Comparison of ENCODE assay signal across 8 cellular contexts in the genomic region with DNA sequence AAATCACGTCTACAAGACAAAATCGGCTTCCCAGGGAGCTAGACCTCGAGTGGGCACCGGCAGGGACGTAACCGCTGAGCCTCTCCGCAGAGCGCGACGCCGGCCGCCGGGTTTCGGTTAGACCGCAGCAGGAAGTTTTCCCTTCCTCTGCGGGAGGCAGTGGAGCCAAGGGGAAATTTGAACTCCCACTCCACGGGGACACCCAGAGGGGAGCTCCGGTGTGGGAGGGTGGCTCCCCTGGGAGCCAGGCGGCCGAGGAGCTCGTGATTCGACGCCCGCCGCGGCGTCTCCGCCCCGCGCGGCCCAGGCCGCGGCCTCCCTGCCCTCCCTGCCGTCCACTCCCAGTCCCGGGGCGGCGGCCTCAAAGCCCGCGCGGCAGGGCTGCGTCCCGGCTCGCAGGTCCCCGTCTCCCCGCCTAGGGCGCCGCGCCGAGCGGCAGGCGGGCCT. TPM values are rescaled to one million over a fixed set of nuclear protein-coding genes. Genes with fewer than 3 reads are reported as not detected.
A peak's percentile ranks its signal among the peaks of the same experiment; 100 is the strongest.
DNase-seq lines count a peak whose midpoint lies in the region; ATAC-seq and TF ChIP-seq lines count a peak whose summit lies in the region.

No MANE protein-coding gene starts in this region.

- in situ Hi-C loops in HAP-1 (cut with MboI; ENCODE audit: low sequenced_read_pairs) = no loop called here

- DNase-seq in SIG-M5 treated with dmso at 0.1 percent for 504 hours (lab: John Stamatoyannopoulos, UW; ENCODE audit: unreplicated experiment) (peak; percentile 40), SIG-M5 (lab: John Stamatoyannopoulos, UW) (no peak), HAP-1 (ENCODE audit: low spot score in 2 of 2) (peak in 1 of 2 experiments; percentile 38), naive B cell (no peak), tibial nerve (ENCODE audit: low spot score in 2 of 2) (peak in 1 of 2 donors; percentile 31)
- peak; percentile 48 for DNase-seq in activated CD4-positive, alpha-beta memory T cell treated with anti-CD3 and anti-CD28 coated beads, Interleukin-2, amount 10 ng/mL, durations not matched to agents 7 days and 5 days

- H3K4me3 ChIP-seq in HAP-1 = peak overlapping the region; percentile 57
- H3K4me3 ChIP-seq in Loucy (ENCODE audit: low read length, poor library complexity, severe bottlenecking) = peak overlapping the region; percentile 98
- peak overlapping the region; percentile 65 to 94 for H3K4me3 ChIP-seq in esophagus (ENCODE audit: low read depth in 1 of 2, low read length in 2 of 2)
- H3K4me3 ChIP-seq in tibial nerve = peak overlapping the region; percentile 76 to 86 (median 82)

- H3K9ac ChIP-seq in Loucy (ENCODE audit: low read depth, low read length, poor library complexity, severe bottlenecking) = peak overlapping the region; percentile 96

- POLR2A ChIA-PET in activated CD4-positive, alpha-beta memory T cell treated with anti-CD3 and anti-CD28 coated beads, Interleukin-2, amount 10 ng/mL, durations not matched to agents 7 days and 5 days (lab: Charles Lee) = interaction anchor here (0.6 to 7.2 kb wide), 16 partner anchors 9 to 1171 kb away, joined by 3 to 93 read pairs (median 5); partner anchors contain the start of genes HBP1 and NAMPT

- TF ChIP-seq EP300 in tibial nerve (IDR thresholded peaks at IDR 0.05) = peak in 1 of 2 donors; percentile 43

- no peak overlapping the region for H2AFZ ChIP-seq in Loucy (ENCODE audit: low read length)

- peaks cover 46% of the 10 kb centered on the region for H4K20me1 ChIP-seq in Loucy (ENCODE audit: insufficient read depth, low read length, poor library complexity, severe bottlenecking)

- peak overlapping the region; percentile 94 for H3K4me2 ChIP-seq in Loucy (ENCODE audit: low read depth, low read length, poor library complexity, severe bottlenecking)

- H3K9me3 ChIP-seq in HAP-1 (no peaks in the 10 kb centered on the region), Loucy (ENCODE audit: insufficient read depth, low read depth, low read length) (no peaks in the 10 kb centered on the region), esophagus (ENCODE audit: control insufficient read depth in 2 of 2, insufficient read depth in 1 of 2, low read depth in 1 of 2, low read length in 1 of 2) (no peaks in the 10 kb centered on the region), tibial nerve (no peaks in the 10 kb centered on the region)

- peak overlapping the region; percentile 85 for H3K27ac Mint-ChIP-seq in activated CD4-positive, alpha-beta memory T cell treated with anti-CD3 and anti-CD28 coated beads, Interleukin-2, amount 10 ng/mL, durations not matched to agents 7 days and 5 days
- H3K27ac Mint-ChIP-seq in naive B cell = peak overlapping the region; percentile 85 to 98 (median 96)

- peaks cover 69% of the 10 kb centered on the region for H3K79me2 ChIP-seq in Loucy (ENCODE audit: insufficient read depth, low read length)

- no peaks in the 10 kb centered on the region for H3K9me2 ChIP-seq in Loucy (replicated peaks; ENCODE audit: low read depth, low read length)

- H3K27me3 ChIP-seq in HAP-1 (ENCODE audit: low read depth) = no peaks in the 10 kb centered on the region
- H3K27me3 ChIP-seq in Loucy (ENCODE audit: insufficient read depth, low read length, poor library complexity, severe bottlenecking) = peaks cover 6% of the 10 kb centered on the region
- no peaks in the 10 kb centered on the region for H3K27me3 ChIP-seq in esophagus (ENCODE audit: control insufficient read depth in 1 of 2, insufficient read depth in 2 of 2, low read length in 2 of 2)
- no peaks in the 10 kb centered on the region for H3K27me3 ChIP-seq in tibial nerve

- H3K27ac ChIP-seq in esophagus (ENCODE audit: low read depth in 2 of 2, low read length in 1 of 2) (peak overlapping the region; percentile 98 to 100), tibial nerve (peak overlapping the region; percentile 94 to 100 (median 98))

- TF ChIP-seq POLR2A in tibial nerve (IDR thresholded peaks at IDR 0.05) = no peak

- peak overlapping the region; percentile 82 for H3K4me3 Mint-ChIP-seq in activated CD4-positive, alpha-beta memory T cell treated with anti-CD3 and anti-CD28 coated beads, Interleukin-2, amount 10 ng/mL, durations not matched to agents 7 days and 5 days
- H3K4me3 Mint-ChIP-seq in naive B cell = peak overlapping the region; percentile 79 to 98 (median 94)

- no peaks in the 10 kb centered on the region for H3K36me3 ChIP-seq in HAP-1 (replicated peaks)
- no peaks in the 10 kb centered on the region for H3K36me3 ChIP-seq in Loucy (ENCODE audit: insufficient read depth, low read length)
- no peaks in the 10 kb centered on the region for H3K36me3 ChIP-seq in esophagus (ENCODE audit: control insufficient read depth in 2 of 2, insufficient read depth in 2 of 2, low read length in 1 of 2)
- no peaks in the 10 kb centered on the region for H3K36me3 ChIP-seq in tibial nerve

- CTCF ChIA-PET in activated CD4-positive, alpha-beta memory T cell treated with anti-CD3 and anti-CD28 coated beads, Interleukin-2, amount 10 ng/mL, durations not matched to agents 7 days and 5 days (lab: Charles Lee) = interaction anchor here (0.8 to 4.0 kb wide), 6 partner anchors 8 to 1154 kb away, joined by 3 to 14 read pairs (median 4); no protein-coding TSS in a partner anchor

- 1% methylated on average over 37 to 51 of the region's 51 CpGs for WGBS in esophagus, 2 donors
- WGBS in tibial nerve, 2 donors = 1% methylated on average over 22 to 25 of the region's 51 CpGs

- no peaks in the 10 kb centered on the region for H3K9me3 Mint-ChIP-seq in activated CD4-positive, alpha-beta memory T cell treated with anti-CD3 and anti-CD28 coated beads, Interleukin-2, amount 10 ng/mL, durations not matched to agents 7 days and 5 days
- no peaks in the 10 kb centered on the region for H3K9me3 Mint-ChIP-seq in naive B cell

- peaks cover 45% of the 10 kb centered on the region for H3K4me1 Mint-ChIP-seq in activated CD4-positive, alpha-beta memory T cell treated with anti-CD3 and anti-CD28 coated beads, Interleukin-2, amount 10 ng/mL, durations not matched to agents 7 days and 5 days
- peaks cover 51 to 73% (median 68%) of the 10 kb centered on the region in 3 donors for H3K4me1 Mint-ChIP-seq in naive B cell

- peaks cover 13% of the 10 kb centered on the region for H3K36me3 Mint-ChIP-seq in activated CD4-positive, alpha-beta memory T cell treated with anti-CD3 and anti-CD28 coated beads, Interleukin-2, amount 10 ng/mL, durations not matched to agents 7 days and 5 days (ENCODE audit: low read depth)
- H3K36me3 Mint-ChIP-seq in naive B cell = no peaks in the 10 kb centered on the region

- H3F3A ChIP-seq in Loucy (ENCODE audit: low read depth) = no peaks in the 10 kb centered on the region

- ATAC-seq in naive B cell (ENCODE audit: low read depth in 2 of 2) = peak; percentile 22 to 24

- H3K27me3 Mint-ChIP-seq in activated CD4-positive, alpha-beta memory T cell treated with anti-CD3 and anti-CD28 coated beads, Interleukin-2, amount 10 ng/mL, durations not matched to agents 7 days and 5 days = peaks cover 14% of the 10 kb centered on the region
- no peaks in the 10 kb centered on the region for H3K27me3 Mint-ChIP-seq in naive B cell

- H3K4me1 ChIP-seq in HAP-1 = peaks cover 22% of the 10 kb centered on the region
- peaks cover 64% of the 10 kb centered on the region for H3K4me1 ChIP-seq in Loucy (ENCODE audit: insufficient read depth, low read length, poor library complexity, severe bottlenecking)
- no peaks in the 10 kb centered on the region for H3K4me1 ChIP-seq in esophagus (ENCODE audit: control insufficient read depth in 2 of 2, insufficient read depth in 2 of 2, low read length in 1 of 2)
- H3K4me1 ChIP-seq in tibial nerve = peaks cover 0 to 48% (median 22%) of the 10 kb centered on the region in 4 donors

- TF ChIP-seq CTCF in Loucy (conservative IDR thresholded peaks at IDR 0.05; ENCODE audit: low read length) (no peak), tibial nerve (IDR thresholded peaks at IDR 0.05) (peak in 1 of 5 experiments; percentile 17)

RNA-seq across cellular contexts. Expression of gene SYPL1, which starts 0.4 kb away (rescaled TPM):
- total RNA-seq in activated CD4-positive, alpha-beta memory T cell treated with anti-CD3 and anti-CD28 coated beads, Interleukin-2, amount 10 ng/mL, durations not matched to agents 7 days and 5 days = 10 to 100 TPM; 37.5 to 38.8 TPM
- polyA plus RNA-seq in esophagus = 100 to 1,000 TPM in 1 of 2 donors, 10 to 100 TPM in 1; 66.3 to 101 TPM
- polyA plus RNA-seq in naive B cell (ENCODE audit: low read depth in 6 of 6) = 100 to 1,000 TPM; 234 to 353 (median 246) TPM
- 10 to 100 TPM; 69.6 to 79.5 (median 71.5) TPM for total RNA-seq in tibial nerve

Comparison
In these comparisons a context has a peak if more than half of its experiments do, and no peak if none do; other contexts are left out.
1. DNase-seq: peak in SIG-M5 treated with dmso at 0.1 percent for 504 hours (single experiment) and activated CD4-positive, alpha-beta memory T cell treated with anti-CD3 and anti-CD28 coated beads, Interleukin-2, amount 10 ng/mL, durations not matched to agents 7 days and 5 days (single experiment); none in SIG-M5 (single experiment) and naive B cell (single experiment).
2. Peak in every context shown above with its lines, with median percentiles within 50 percentile points of each other: H3K4me3 ChIP-seq.